ENCODE assay signal across 2 cellular contexts in the genomic region with DNA sequence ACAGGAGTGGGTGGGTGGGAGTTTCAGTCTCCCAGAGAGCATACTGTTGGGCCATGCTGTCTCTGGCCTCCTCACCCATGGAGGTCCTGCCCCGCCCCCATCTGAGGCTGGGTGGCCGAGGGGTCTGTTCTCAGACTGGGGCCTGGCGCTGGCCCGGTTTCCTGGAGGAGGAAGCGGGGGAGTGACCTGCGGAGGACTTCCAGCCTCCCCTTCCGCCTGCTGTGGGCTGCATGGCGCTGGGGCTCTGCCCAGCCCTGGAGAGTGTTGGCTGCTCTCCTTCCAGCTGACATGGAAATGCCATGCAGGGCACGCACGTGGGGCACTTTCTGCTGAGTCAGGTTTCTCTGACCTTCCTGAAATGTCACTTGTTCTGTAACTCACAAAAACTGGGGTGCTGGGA.
TF ChIP-seq lines count a peak whose summit lies in the region.

No MANE protein-coding gene starts in this region.

TF ChIP-seq in GM23338, 12 proteins besides CTCF, POLR2A, EP300 and RAD21:
- TF ChIP-seq NANOG (IDR thresholded peaks at IDR 0.05; ENCODE audit: borderline replicate concordance) (no peak), CREB1 (CRISPR knock-in tag; IDR thresholded peaks at IDR 0.05; ENCODE audit: low read depth) (no peak)
- TF ChIP-seq, protein P1, sequence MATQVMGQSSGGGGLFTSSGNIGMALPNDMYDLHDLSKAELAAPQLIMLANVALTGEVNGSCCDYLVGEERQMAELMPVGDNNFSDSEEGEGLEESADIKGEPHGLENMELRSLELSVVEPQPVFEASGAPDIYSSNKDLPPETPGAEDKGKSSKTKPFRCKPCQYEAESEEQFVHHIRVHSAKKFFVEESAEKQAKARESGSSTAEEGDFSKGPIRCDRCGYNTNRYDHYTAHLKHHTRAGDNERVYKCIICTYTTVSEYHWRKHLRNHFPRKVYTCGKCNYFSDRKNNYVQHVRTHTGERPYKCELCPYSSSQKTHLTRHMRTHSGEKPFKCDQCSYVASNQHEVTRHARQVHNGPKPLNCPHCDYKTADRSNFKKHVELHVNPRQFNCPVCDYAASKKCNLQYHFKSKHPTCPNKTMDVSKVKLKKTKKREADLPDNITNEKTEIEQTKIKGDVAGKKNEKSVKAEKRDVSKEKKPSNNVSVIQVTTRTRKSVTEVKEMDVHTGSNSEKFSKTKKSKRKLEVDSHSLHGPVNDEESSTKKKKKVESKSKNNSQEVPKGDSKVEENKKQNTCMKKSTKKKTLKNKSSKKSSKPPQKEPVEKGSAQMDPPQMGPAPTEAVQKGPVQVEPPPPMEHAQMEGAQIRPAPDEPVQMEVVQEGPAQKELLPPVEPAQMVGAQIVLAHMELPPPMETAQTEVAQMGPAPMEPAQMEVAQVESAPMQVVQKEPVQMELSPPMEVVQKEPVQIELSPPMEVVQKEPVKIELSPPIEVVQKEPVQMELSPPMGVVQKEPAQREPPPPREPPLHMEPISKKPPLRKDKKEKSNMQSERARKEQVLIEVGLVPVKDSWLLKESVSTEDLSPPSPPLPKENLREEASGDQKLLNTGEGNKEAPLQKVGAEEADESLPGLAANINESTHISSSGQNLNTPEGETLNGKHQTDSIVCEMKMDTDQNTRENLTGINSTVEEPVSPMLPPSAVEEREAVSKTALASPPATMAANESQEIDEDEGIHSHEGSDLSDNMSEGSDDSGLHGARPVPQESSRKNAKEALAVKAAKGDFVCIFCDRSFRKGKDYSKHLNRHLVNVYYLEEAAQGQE (IDR thresholded peaks at IDR 0.05; ENCODE audit: unreplicated experiment), result no peak
- TF ChIP-seq, protein P2, sequence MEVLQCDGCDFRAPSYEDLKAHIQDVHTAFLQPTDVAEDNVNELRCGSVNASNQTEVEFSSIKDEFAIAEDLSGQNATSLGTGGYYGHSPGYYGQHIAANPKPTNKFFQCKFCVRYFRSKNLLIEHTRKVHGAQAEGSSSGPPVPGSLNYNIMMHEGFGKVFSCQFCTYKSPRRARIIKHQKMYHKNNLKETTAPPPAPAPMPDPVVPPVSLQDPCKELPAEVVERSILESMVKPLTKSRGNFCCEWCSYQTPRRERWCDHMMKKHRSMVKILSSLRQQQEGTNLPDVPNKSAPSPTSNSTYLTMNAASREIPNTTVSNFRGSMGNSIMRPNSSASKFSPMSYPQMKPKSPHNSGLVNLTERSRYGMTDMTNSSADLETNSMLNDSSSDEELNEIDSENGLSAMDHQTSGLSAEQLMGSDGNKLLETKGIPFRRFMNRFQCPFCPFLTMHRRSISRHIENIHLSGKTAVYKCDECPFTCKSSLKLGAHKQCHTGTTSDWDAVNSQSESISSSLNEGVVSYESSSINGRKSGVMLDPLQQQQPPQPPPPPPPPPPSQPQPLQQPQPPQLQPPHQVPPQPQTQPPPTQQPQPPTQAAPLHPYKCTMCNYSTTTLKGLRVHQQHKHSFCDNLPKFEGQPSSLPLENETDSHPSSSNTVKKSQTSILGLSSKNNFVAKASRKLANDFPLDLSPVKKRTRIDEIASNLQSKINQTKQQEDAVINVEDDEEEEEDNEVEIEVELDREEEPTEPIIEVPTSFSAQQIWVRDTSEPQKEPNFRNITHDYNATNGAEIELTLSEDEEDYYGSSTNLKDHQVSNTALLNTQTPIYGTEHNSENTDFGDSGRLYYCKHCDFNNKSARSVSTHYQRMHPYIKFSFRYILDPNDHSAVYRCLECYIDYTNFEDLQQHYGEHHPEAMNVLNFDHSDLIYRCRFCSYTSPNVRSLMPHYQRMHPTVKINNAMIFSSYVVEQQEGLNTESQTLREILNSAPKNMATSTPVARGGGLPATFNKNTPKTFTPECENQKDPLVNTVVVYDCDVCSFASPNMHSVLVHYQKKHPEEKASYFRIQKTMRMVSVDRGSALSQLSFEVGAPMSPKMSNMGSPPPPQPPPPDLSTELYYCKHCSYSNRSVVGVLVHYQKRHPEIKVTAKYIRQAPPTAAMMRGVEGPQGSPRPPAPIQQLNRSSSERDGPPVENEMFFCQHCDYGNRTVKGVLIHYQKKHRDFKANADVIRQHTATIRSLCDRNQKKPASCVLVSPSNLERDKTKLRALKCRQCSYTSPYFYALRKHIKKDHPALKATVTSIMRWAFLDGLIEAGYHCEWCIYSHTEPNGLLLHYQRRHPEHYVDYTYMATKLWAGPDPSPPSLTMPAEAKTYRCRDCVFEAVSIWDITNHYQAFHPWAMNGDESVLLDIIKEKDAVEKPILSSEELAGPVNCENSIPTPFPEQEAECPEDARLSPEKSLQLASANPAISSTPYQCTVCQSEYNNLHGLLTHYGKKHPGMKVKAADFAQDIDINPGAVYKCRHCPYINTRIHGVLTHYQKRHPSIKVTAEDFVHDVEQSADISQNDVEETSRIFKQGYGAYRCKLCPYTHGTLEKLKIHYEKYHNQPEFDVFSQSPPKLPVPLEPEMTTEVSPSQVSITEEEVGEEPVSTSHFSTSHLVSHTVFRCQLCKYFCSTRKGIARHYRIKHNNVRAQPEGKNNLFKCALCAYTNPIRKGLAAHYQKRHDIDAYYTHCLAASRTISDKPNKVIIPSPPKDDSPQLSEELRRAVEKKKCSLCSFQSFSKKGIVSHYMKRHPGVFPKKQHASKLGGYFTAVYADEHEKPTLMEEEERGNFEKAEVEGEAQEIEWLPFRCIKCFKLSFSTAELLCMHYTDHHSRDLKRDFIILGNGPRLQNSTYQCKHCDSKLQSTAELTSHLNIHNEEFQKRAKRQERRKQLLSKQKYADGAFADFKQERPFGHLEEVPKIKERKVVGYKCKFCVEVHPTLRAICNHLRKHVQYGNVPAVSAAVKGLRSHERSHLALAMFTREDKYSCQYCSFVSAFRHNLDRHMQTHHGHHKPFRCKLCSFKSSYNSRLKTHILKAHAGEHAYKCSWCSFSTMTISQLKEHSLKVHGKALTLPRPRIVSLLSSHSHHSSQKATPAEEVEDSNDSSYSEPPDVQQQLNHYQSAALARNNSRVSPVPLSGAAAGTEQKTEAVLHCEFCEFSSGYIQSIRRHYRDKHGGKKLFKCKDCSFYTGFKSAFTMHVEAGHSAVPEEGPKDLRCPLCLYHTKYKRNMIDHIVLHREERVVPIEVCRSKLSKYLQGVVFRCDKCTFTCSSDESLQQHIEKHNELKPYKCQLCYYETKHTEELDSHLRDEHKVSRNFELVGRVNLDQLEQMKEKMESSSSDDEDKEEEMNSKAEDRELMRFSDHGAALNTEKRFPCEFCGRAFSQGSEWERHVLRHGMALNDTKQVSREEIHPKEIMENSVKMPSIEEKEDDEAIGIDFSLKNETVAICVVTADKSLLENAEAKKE (CRISPR knock-in tag; IDR thresholded peaks at IDR 0.05), result no peak

TF ChIP-seq in K562, 482 proteins besides CTCF, POLR2A, EP300 and RAD21:
- TF ChIP-seq LEF1 (IDR thresholded peaks at IDR 0.05) (no peak), CHD1 (IDR thresholded peaks at IDR 0.05; ENCODE audit: low read length) (no peak), MAFG (tag; conservative IDR thresholded peaks at IDR 0.05) (peak; percentile 58), ZNF316 (IDR thresholded peaks at IDR 0.05) (peak; percentile 82), C11orf30 (IDR thresholded peaks at IDR 0.05; ENCODE audit: low read depth) (peak; percentile 73), MAFK (IDR thresholded peaks at IDR 0.05; ENCODE audit: low read length) (peak; percentile 86), PHF21A (IDR thresholded peaks at IDR 0.05; ENCODE audit: borderline replicate concordance, low read depth) (no peak), ZNF146 (CRISPR knock-in tag; IDR thresholded peaks at IDR 0.05; ENCODE audit: unreplicated experiment) (no peak), MAFF (IDR thresholded peaks at IDR 0.05; ENCODE audit: low read length) (peak; percentile 75), SETDB1 (IDR thresholded peaks at IDR 0.05; ENCODE audit: low read length) (no peak)
